ENCODE assay signal across 9 cellular contexts in genomic region chr19:8322638-8322997, GRCh38. TPM values are rescaled to one million over a fixed set of nuclear protein-coding genes. Genes with fewer than 3 reads are reported as not detected.
DNase-seq lines count a peak whose midpoint lies in the region; ATAC-seq, FAIRE-seq and TF ChIP-seq lines count a peak whose summit lies in the region.
"Had no signal": no experiment of that assay in that cellular context is flagged by ENCODE, and none has a peak within 500 bp of the region (broad histone marks: within the 10 kb centered on the region; RNA-seq: fewer than 3 reads in every experiment).

No MANE protein-coding gene starts in this region.

- H4K8ac ChIP-seq in mesenchymal stem cell (ENCODE audit: low read length) = no peak overlapping the region

- peaks cover 5 to 51% (median 35%) of the 10 kb centered on the region in 12 donors for H3K4me1 ChIP-seq in heart left ventricle
- peaks cover 18% of the 10 kb centered on the region for H3K4me1 ChIP-seq in mesenchymal stem cell (ENCODE audit: control insufficient read depth, insufficient read depth, low read depth, low read length)

- TF ChIP-seq CTCF in heart left ventricle (IDR thresholded peaks at IDR 0.05) = no peak
- TF ChIP-seq CTCF in bronchial epithelial cell (IDR thresholded peaks at IDR 0.05; ENCODE audit: insufficient read depth, low read length, severe bottlenecking) = no peak
- no peak for TF ChIP-seq CTCF in D721Med (IDR thresholded peaks at IDR 0.05; ENCODE audit: insufficient read depth, missing control alignments)

- FAIRE-seq in bronchial epithelial cell (lab: Jason Lieb, UNC) = no peak
- no peak for FAIRE-seq in D721Med (lab: Jason Lieb, UNC)
- FAIRE-seq: G401.6 had no signal

- peak overlapping the region in 11 of 12 donors; percentile 58 to 98 (median 77) for H3K4me3 ChIP-seq in heart left ventricle
- peak overlapping the region; percentile 77 for H3K4me3 ChIP-seq in bronchial epithelial cell (ENCODE audit: low read depth, low read length)
- peak overlapping the region; percentile 1 to 98 for H3K4me3 ChIP-seq in mesenchymal stem cell (ENCODE audit: insufficient read depth in 1 of 2, low read depth in 1 of 2, low read length in 2 of 2)

- no peak for TF ChIP-seq POLR2A in heart left ventricle (IDR thresholded peaks at IDR 0.05)

- H3K4me2 ChIP-seq in mesenchymal stem cell (ENCODE audit: low read length, poor library complexity, severe bottlenecking) = peak overlapping the region; percentile 32

- whole genome bisulfite sequencing in heart left ventricle, 4 donors = 56 to 69% (median 61%) methylated on average over 3 to 7 of the region's 7 CpGs
- WGBS in mesenchymal stem cell = 81% methylated on average over 7 of the region's 7 CpGs

- peak overlapping the region; percentile 99 for H3K9ac ChIP-seq in mesenchymal stem cell (ENCODE audit: low read length)

- no peak overlapping the region for H3K14ac ChIP-seq in mesenchymal stem cell (ENCODE audit: low read length in 2 of 2)

- H3K27ac ChIP-seq in heart left ventricle (peak overlapping the region in 8 of 12 donors; percentile 42 to 97 (median 92)), mesenchymal stem cell (ENCODE audit: low read length, poor library complexity, severe bottlenecking) (no peak overlapping the region)

- no peak overlapping the region for H3K18ac ChIP-seq in mesenchymal stem cell (ENCODE audit: low read depth in 1 of 2, low read length in 2 of 2)

- H3K9me3 ChIP-seq in heart left ventricle (peaks cover 0 to 5% (median 0%) of the 10 kb centered on the region in 12 donors), mesenchymal stem cell (ENCODE audit: control insufficient read depth, low read length) (peaks cover 6% of the 10 kb centered on the region)

- no peak overlapping the region for H4K91ac ChIP-seq in mesenchymal stem cell (ENCODE audit: low read length)

- no peak overlapping the region for H2BK12ac ChIP-seq in mesenchymal stem cell (ENCODE audit: low read length in 2 of 2)

- H2BK15ac ChIP-seq in mesenchymal stem cell (ENCODE audit: low read depth, poor library complexity, severe bottlenecking) = no peak overlapping the region

- H3K23ac ChIP-seq in mesenchymal stem cell (ENCODE audit: low read length in 2 of 2) = no peak overlapping the region

- H3K27me3 ChIP-seq in heart left ventricle = no peaks in the 10 kb centered on the region
- no peaks in the 10 kb centered on the region for H3K27me3 ChIP-seq in bronchial epithelial cell (ENCODE audit: control insufficient read depth, insufficient read depth, low read length)
- peaks cover 0 to under 1% of the 10 kb centered on the region in 2 experiments for H3K27me3 ChIP-seq in mesenchymal stem cell (ENCODE audit: control insufficient read depth in 1 of 2, insufficient read depth in 1 of 2, low read length in 2 of 2)

- peaks cover 5% of the 10 kb centered on the region for H3K79me1 ChIP-seq in mesenchymal stem cell (replicated peaks; ENCODE audit: low read length, poor library complexity, severe bottlenecking)

- no peak overlapping the region for H2BK5ac ChIP-seq in mesenchymal stem cell (ENCODE audit: low read depth, low read length, poor library complexity, severe bottlenecking)

- H2AK5ac ChIP-seq in mesenchymal stem cell (ENCODE audit: low read length, severe bottlenecking) = no peak overlapping the region

- ATAC-seq in heart left ventricle (no peak), left ventricle myocardium superior (no peak), GM18511 (IDR thresholded peaks at IDR 0.05; ENCODE audit: unreplicated experiment) (no peak), GM18520 (IDR thresholded peaks at IDR 0.05; ENCODE audit: unreplicated experiment) (no peak)

- DNase-seq in heart left ventricle (no peak), left ventricle myocardium superior (no peak), bronchial epithelial cell (ENCODE audit: low read depth) (no peak), mesenchymal stem cell (no peak), D721Med (ENCODE audit: insufficient read length, low spot score) (no peak), DMS 273 (lab: John Stamatoyannopoulos, UW; ENCODE audit: unreplicated experiment) (no peak)

- H2BK120ac ChIP-seq in mesenchymal stem cell (ENCODE audit: low read depth, low read length) = no peak overlapping the region

- peaks cover 0 to 36% (median 22%) of the 10 kb centered on the region in 9 donors for H3K36me3 ChIP-seq in heart left ventricle
- H3K36me3 ChIP-seq in bronchial epithelial cell (ENCODE audit: control insufficient read depth, insufficient read depth, low read length) = peaks cover 12% of the 10 kb centered on the region
- H3K36me3 ChIP-seq in mesenchymal stem cell (ENCODE audit: control insufficient read depth in 1 of 2, insufficient read depth in 2 of 2, low read depth in 1 of 2, low read length in 2 of 2) = peaks cover 21 to 22% of the 10 kb centered on the region in 2 experiments

- H3K4ac ChIP-seq in mesenchymal stem cell (ENCODE audit: low read depth in 1 of 2, low read length in 2 of 2) = no peak overlapping the region

- intact Hi-C loops in heart left ventricle (cut with DNase I) (loop anchor here in 2 of 10 donors (5.0 to 10.0 kb wide), 2 partner anchors 55 to 58 kb away; no protein-coding TSS in a partner anchor), left ventricle myocardium superior (cut with micrococcal nuclease) (no loop called here)

- H2AFZ ChIP-seq in mesenchymal stem cell (ENCODE audit: low read depth, low read length) = no peak overlapping the region

RNA-seq across cellular contexts. Expression of gene RPS28, which starts 1.3 kb away (rescaled TPM):
- total RNA-seq in heart left ventricle (1,000 to 10,000 TPM in 6 of 9 donors, 100 to 1,000 TPM in 3; 271 to 1,278 (median 1,186) TPM), left ventricle myocardium superior (1,189 TPM), bronchial epithelial cell (279 and 911 TPM in 2 replicates)
- 100 to 1,000 TPM; 410 to 899 TPM for polyA plus RNA-seq in heart left ventricle
- polyA plus RNA-seq in mesenchymal stem cell (2013, experiment 1 of 2) = 1,490 TPM
- polyA plus RNA-seq in mesenchymal stem cell (2013, experiment 2 of 2) = 1,615 TPM

RNA-seq across cellular contexts. Expression of gene NDUFA7, which starts 1.4 kb away (rescaled TPM):
- total RNA-seq in heart left ventricle (100 to 1,000 TPM in 4 of 9 donors, 10 to 100 TPM in 5; 74.5 to 179 (median 93.6) TPM), left ventricle myocardium superior (134 TPM), bronchial epithelial cell (14.7 and 42.6 TPM in 2 replicates)
- 100 to 1,000 TPM; 168 to 393 TPM for polyA plus RNA-seq in heart left ventricle
- 104 TPM for polyA plus RNA-seq in mesenchymal stem cell (2013, experiment 1 of 2)
- 104 TPM for polyA plus RNA-seq in mesenchymal stem cell (2013, experiment 2 of 2)

RNA-seq across cellular contexts. Expression of gene CD320, which starts 14.5 kb away (rescaled TPM):
- total RNA-seq in heart left ventricle (10 to 100 TPM; 17.7 to 74.8 (median 35.7) TPM), left ventricle myocardium superior (37.9 TPM), bronchial epithelial cell (4.0 and 14.0 TPM in 2 replicates)
- 10 to 100 TPM; 37.8 to 70.5 TPM for polyA plus RNA-seq in heart left ventricle
- 16.5 TPM for polyA plus RNA-seq in mesenchymal stem cell (2013, experiment 1 of 2)
- 16.4 TPM for polyA plus RNA-seq in mesenchymal stem cell (2013, experiment 2 of 2)

RNA-seq across cellular contexts. Expression of gene KANK3, which starts 20.4 kb away (rescaled TPM):
- total RNA-seq in heart left ventricle (10 to 100 TPM; 12.3 to 33.6 (median 15.9) TPM), left ventricle myocardium superior (22.8 TPM), bronchial epithelial cell (0.64 and 2.4 TPM in 2 replicates)
- 10 to 100 TPM; 16.9 to 19.4 TPM for polyA plus RNA-seq in heart left ventricle
- 0.14 TPM for polyA plus RNA-seq in mesenchymal stem cell (2013, experiment 1 of 2)
- polyA plus RNA-seq in mesenchymal stem cell (2013, experiment 2 of 2) = 0.23 TPM

RNA-seq across cellular contexts. Expression of gene ANGPTL4, which starts 41.3 kb away (rescaled TPM):
- 100 to 1,000 TPM in 1 of 9 donors, 10 to 100 TPM in 4, 1 to 10 TPM in 4; 2.4 to 117 (median 10.8) TPM for total RNA-seq in heart left ventricle
- 10 to 100 TPM in 1 of 2 donors, 1 to 10 TPM in 1; 9.4 to 13.6 TPM for polyA plus RNA-seq in heart left ventricle
- 11.7 TPM for total RNA-seq in left ventricle myocardium superior
- total RNA-seq in bronchial epithelial cell = 3.2 and 5.1 TPM in 2 replicates
- 48.8 TPM for polyA plus RNA-seq in mesenchymal stem cell (2013, experiment 1 of 2)
- 48.5 TPM for polyA plus RNA-seq in mesenchymal stem cell (2013, experiment 2 of 2)
